In the genomic region with DNA sequence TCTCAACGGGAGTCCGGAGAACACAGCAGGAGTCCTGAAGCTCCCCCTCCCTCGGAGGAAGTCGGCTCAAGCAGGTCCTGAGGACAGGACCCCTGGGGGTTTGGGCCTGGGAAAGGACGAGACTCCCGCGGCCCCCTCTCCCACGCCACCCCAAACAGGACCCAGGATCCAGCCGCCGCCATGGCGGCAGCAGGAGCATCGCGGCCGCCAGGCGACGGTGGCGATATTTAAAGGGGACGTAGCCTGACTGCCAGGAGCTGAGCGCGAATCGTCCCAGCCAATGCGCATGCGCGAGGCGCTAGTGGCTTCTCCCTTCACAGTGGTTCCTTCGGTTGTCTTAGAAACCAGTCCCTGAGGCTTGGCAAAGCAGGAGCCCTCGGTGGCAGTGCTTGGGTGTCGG, we compare ENCODE assay signal across 1 cellular context.
TF ChIP-seq lines count a peak whose summit lies in the region.
"Not testable (repeated sequence)": the region's sequence is repeated elsewhere in the genome, so short reads cannot be mapped to it uniquely, and the experiment has no call there.

No MANE protein-coding gene starts in this region.

TF ChIP-seq in K562, 482 proteins besides CTCF, POLR2A, EP300 and RAD21 (continued from another document):
- TF ChIP-seq MYC (IDR thresholded peaks at IDR 0.05; ENCODE audit: low read depth, low read length) (peak; percentile 33; the same call in 1 of the 2 replicates), ZFX (CRISPR knock-in tag; IDR thresholded peaks at IDR 0.05) (peak; percentile 52), PHF8 (IDR thresholded peaks at IDR 0.05; ENCODE audit: borderline replicate concordance, low read length) (peak; percentile 56; the same call in 1 of the 2 replicates), CXXC5 (CRISPR knock-in tag; IDR thresholded peaks at IDR 0.05) (0 out of 2 replicates have a peak, but pooled peaks have one; percentile 28), NRF1 (conservative IDR thresholded peaks at IDR 0.05 in 1 of 2, IDR thresholded peaks at IDR 0.05 in 1 of 2) (peak; percentile 95 to 96), RFX1 (IDR thresholded peaks at IDR 0.05) (peak; percentile 78), MEIS2 (IDR thresholded peaks at IDR 0.05; ENCODE audit: partially characterized antibody) (peak; percentile 69)
- TF ChIP-seq MYC (CRISPR knock-in tag; IDR thresholded peaks at IDR 0.05; ENCODE audit: borderline replicate concordance, low read depth) = not testable (repeated sequence)
- TF ChIP-seq, protein P1, sequence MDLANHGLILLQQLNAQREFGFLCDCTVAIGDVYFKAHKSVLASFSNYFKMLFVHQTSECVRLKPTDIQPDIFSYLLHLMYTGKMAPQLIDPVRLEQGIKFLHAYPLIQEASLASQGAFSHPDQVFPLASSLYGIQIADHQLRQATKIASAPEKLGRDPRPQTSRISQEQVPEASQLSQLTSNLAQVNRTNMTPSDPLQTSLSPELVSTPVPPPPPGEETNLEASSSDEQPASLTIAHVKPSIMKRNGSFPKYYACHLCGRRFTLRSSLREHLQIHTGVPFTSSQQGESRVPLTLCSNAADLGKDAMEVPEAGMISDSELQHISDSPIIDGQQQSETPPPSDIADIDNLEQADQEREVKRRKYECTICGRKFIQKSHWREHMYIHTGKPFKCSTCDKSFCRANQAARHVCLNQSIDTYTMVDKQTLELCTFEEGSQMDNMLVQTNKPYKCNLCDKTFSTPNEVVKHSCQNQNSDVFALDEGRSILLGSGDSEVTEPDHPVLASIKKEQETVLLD (IDR thresholded peaks at IDR 0.05) = peak; percentile 94
- TF ChIP-seq, protein P2, sequence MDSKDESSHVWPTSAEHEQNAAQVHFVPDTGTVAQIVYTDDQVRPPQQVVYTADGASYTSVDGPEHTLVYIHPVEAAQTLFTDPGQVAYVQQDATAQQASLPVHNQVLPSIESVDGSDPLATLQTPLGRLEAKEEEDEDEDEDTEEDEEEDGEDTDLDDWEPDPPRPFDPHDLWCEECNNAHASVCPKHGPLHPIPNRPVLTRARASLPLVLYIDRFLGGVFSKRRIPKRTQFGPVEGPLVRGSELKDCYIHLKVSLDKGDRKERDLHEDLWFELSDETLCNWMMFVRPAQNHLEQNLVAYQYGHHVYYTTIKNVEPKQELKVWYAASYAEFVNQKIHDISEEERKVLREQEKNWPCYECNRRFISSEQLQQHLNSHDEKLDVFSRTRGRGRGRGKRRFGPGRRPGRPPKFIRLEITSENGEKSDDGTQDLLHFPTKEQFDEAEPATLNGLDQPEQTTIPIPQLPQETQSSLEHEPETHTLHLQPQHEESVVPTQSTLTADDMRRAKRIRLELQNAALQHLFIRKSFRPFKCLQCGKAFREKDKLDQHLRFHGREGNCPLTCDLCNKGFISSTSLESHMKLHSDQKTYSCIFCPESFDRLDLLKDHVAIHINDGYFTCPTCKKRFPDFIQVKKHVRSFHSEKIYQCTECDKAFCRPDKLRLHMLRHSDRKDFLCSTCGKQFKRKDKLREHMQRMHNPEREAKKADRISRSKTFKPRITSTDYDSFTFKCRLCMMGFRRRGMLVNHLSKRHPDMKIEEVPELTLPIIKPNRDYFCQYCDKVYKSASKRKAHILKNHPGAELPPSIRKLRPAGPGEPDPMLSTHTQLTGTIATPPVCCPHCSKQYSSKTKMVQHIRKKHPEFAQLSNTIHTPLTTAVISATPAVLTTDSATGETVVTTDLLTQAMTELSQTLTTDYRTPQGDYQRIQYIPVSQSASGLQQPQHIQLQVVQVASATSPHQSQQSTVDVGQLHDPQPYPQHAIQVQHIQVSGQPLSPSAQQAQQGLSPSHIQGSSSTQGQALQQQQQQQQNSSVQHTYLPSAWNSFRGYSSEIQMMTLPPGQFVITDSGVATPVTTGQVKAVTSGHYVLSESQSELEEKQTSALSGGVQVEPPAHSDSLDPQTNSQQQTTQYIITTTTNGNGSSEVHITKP (IDR thresholded peaks at IDR 0.05; ENCODE audit: partially characterized antibody) = peak; percentile 85
- TF ChIP-seq, protein P3, sequence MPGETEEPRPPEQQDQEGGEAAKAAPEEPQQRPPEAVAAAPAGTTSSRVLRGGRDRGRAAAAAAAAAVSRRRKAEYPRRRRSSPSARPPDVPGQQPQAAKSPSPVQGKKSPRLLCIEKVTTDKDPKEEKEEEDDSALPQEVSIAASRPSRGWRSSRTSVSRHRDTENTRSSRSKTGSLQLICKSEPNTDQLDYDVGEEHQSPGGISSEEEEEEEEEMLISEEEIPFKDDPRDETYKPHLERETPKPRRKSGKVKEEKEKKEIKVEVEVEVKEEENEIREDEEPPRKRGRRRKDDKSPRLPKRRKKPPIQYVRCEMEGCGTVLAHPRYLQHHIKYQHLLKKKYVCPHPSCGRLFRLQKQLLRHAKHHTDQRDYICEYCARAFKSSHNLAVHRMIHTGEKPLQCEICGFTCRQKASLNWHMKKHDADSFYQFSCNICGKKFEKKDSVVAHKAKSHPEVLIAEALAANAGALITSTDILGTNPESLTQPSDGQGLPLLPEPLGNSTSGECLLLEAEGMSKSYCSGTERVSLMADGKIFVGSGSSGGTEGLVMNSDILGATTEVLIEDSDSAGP (CRISPR knock-in tag; IDR thresholded peaks at IDR 0.05) = peak; percentile 96
